ENCODE assay signal across 34 cellular contexts in the genomic region with DNA sequence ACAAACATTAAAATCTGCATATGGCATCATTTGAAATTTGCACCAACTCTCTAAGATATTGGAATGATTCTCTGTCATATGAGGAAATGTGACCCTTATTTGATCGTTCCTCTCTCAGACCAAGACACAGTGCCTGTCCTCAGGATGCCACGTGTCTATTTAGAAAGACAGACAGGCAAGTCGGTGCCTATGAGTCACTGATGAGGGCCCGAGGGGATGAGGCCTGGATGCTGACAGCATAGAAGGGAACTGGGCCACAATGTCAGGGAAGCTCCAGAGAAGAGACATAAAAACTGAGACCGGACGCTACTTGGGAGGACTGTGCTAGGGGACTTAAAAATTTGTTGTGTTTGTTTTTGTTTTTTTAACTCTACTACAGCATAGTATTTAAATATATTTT. TPM values are rescaled to one million over a fixed set of nuclear protein-coding genes. Genes with fewer than 3 reads are reported as not detected.
DNase-seq lines count a peak whose midpoint lies in the region; ATAC-seq, FAIRE-seq and TF ChIP-seq lines count a peak whose summit lies in the region.
"Had no signal": no experiment of that assay in that cellular context is flagged by ENCODE, and none has a peak within 500 bp of the region (broad histone marks: within the 10 kb centered on the region; RNA-seq: fewer than 3 reads in every experiment).

No MANE protein-coding gene starts in this region.

- no peak overlapping the region for H3K27ac Mint-ChIP-seq in activated naive CD8-positive, alpha-beta T cell treated with anti-CD3 and anti-CD28 coated beads, Interleukin-2, amount 50 U/mL, for 24 hours
- H3K27ac Mint-ChIP-seq: activated CD4-positive, alpha-beta T cell treated with anti-CD3 and anti-CD28 coated beads, Interleukin-2, amount 10 ng/mL, durations not matched to agents 24 days and 14 days; activated naive CD4-positive, alpha-beta T cell treated with anti-CD3 and anti-CD28 coated beads, Interleukin-2, amount 50 U/mL, for 72 hours; CD4-positive, alpha-beta memory T cell; IgD-negative memory B cell; mesothelial cell of epicardium; naive B cell had no signal

- ATAC-seq in A549 (no peak), foreskin keratinocyte (peak; percentile 70), HG02642 (IDR thresholded peaks at IDR 0.05; ENCODE audit: poor library complexity, unreplicated experiment) (no peak)
- no peak for ATAC-seq in activated naive CD8-positive, alpha-beta T cell treated with anti-CD3 and anti-CD28 coated beads, Interleukin-2, amount 50 U/mL, for 24 hours
- ATAC-seq: activated naive CD4-positive, alpha-beta T cell treated with anti-CD3 and anti-CD28 coated beads, Interleukin-2, amount 50 U/mL, for 72 hours; Panc1; stimulated activated naive CD8-positive, alpha-beta T cell treated with anti-CD3 and anti-CD28 coated beads, Interleukin-15, Interleukin-2, amounts not matched to agents 100 U/mL and 50 U/mL, for 24 hours had no signal

- H3K4me3 ChIP-seq in A549 (no peak overlapping the region), GM23248 (no peak overlapping the region), OCI-LY7 (ENCODE audit: low read depth, low read length, poor library complexity, severe bottlenecking) (no peak overlapping the region)
- H3K4me3 ChIP-seq: cardiac muscle cell, left ventricle myocardium inferior, right atrium auricular region, SJCRH30, smooth muscle cell had no signal

- no peak for DNase-seq in A549 (ENCODE audit: low read depth in 1 of 2, low spot score in 1 of 2)
- DNase-seq in GM23248: peak; percentile 13
- DNase-seq in RWPE1 (ENCODE audit: low spot score): peak; percentile 17
- peak in 1 of 2 donors; percentile 36 for DNase-seq in foreskin keratinocyte
- no peak for DNase-seq in H54 (ENCODE audit: insufficient read length, low spot score)
- DNase-seq in activated naive CD8-positive, alpha-beta T cell treated with anti-CD3 and anti-CD28 coated beads, Interleukin-2, amount 50 U/mL, for 24 hours: no peak
- DNase-seq in OCI-LY7 (ENCODE audit: low spot score): no peak
- DNase-seq: activated CD4-positive, alpha-beta T cell treated with anti-CD3 and anti-CD28 coated beads, Interleukin-2, amount 10 ng/mL, durations not matched to agents 24 days and 14 days; activated effector memory CD4-positive, alpha-beta T cell treated with Interleukin-2 at 50 U/mL for 16 hours; activated T-cell treated with anti-CD3 and anti-CD28 coated beads, Interleukin-2, amount 50 U/mL, for 1 hour; AML-193; aorta; CD4-positive, alpha-beta memory T cell; glutamatergic neuron; left ventricle myocardium inferior; naive B cell; NCI-H1105; NCI-H187; NCI-H510A treated with DMSO at 0.1 percent for 48 hours; stimulated activated naive CD8-positive, alpha-beta T cell treated with anti-CD3 and anti-CD28 coated beads, Interleukin-15, Interleukin-2, amounts not matched to agents 100 U/mL and 50 U/mL, for 24 hours; T-helper 9 cell; WERI-Rb-1 had no signal

- in situ Hi-C loops in GM23248 (cut with MboI): no loop called here

- CTCF ChIA-PET in A549 (lab: Yijun Ruan, JAX) (no interaction called here), RWPE1 (lab: Yijun Ruan, JAX) (no interaction called here), OCI-LY7 (lab: Charles Lee; ENCODE audit: unreplicated experiment) (no interaction called here)

- BruUV-seq in OCI-LY7 (replicated peaks; lab: Mats Ljungman, UMichigan): no TSS peak

- TF ChIP-seq RAD21 in A549 (conservative IDR thresholded peaks at IDR 0.05 in 1 of 2, IDR thresholded peaks at IDR 0.05 in 1 of 2): no peak

- TF ChIP-seq POLR2A in A549 (IDR thresholded peaks at IDR 0.05; ENCODE audit: low read length) (no peak), H54 (IDR thresholded peaks at IDR 0.05; ENCODE audit: low read depth, low read length) (no peak)

- no peaks in the 10 kb centered on the region for H3K36me3 ChIP-seq in GM23248 (ENCODE audit: low read depth)
- H3K36me3 ChIP-seq in OCI-LY7 (ENCODE audit: insufficient read depth, low read length): no peaks in the 10 kb centered on the region
- H3K36me3 ChIP-seq: cardiac muscle cell, left ventricle myocardium inferior, right atrium auricular region, SJCRH30, WERI-Rb-1 had no signal

- H3K27me3 ChIP-seq in GM23248 (replicated peaks; ENCODE audit: insufficient read depth): peaks cover 16% of the 10 kb centered on the region; the same call in 1 of the 2 replicates
- peaks cover 31% of the 10 kb centered on the region for H3K27me3 ChIP-seq in foreskin keratinocyte
- H3K27me3 ChIP-seq: cardiac muscle cell, right atrium auricular region, SJCRH30 had no signal

- H3F3A ChIP-seq in GM23248 (ENCODE audit: insufficient read depth): no peaks in the 10 kb centered on the region

- H3K36me3 Mint-ChIP-seq in activated naive CD8-positive, alpha-beta T cell treated with anti-CD3 and anti-CD28 coated beads, Interleukin-2, amount 50 U/mL, for 24 hours (ENCODE audit: low read depth): no peaks in the 10 kb centered on the region
- H3K36me3 Mint-ChIP-seq: activated naive CD4-positive, alpha-beta T cell treated with anti-CD3 and anti-CD28 coated beads, Interleukin-2, amount 50 U/mL, for 72 hours; CD4-positive, alpha-beta memory T cell; IgD-negative memory B cell; mesothelial cell of epicardium; naive B cell had no signal

- H3K9me3 Mint-ChIP-seq in activated naive CD8-positive, alpha-beta T cell treated with anti-CD3 and anti-CD28 coated beads, Interleukin-2, amount 50 U/mL, for 24 hours: no peaks in the 10 kb centered on the region
- H3K9me3 Mint-ChIP-seq: activated CD4-positive, alpha-beta T cell treated with anti-CD3 and anti-CD28 coated beads, Interleukin-2, amount 10 ng/mL, durations not matched to agents 24 days and 14 days; activated naive CD4-positive, alpha-beta T cell treated with anti-CD3 and anti-CD28 coated beads, Interleukin-2, amount 50 U/mL, for 72 hours; CD4-positive, alpha-beta memory T cell; mesothelial cell of epicardium had no signal

- H3K27ac ChIP-seq in A549 (no peak overlapping the region), GM23248 (no peak overlapping the region), RWPE1 (no peak overlapping the region), foreskin keratinocyte (no peak overlapping the region), OCI-LY7 (ENCODE audit: low read depth, low read length, poor library complexity, severe bottlenecking) (no peak overlapping the region)
- H3K27ac ChIP-seq: cardiac muscle cell, left ventricle myocardium inferior, right atrium auricular region, SJCRH30, WERI-Rb-1 had no signal

- intact Hi-C loops in OCI-LY7 (cut with micrococcal nuclease; ENCODE audit: unreplicated experiment): no loop called here

- H3K9ac ChIP-seq in GM23248: no peak overlapping the region

- TF ChIP-seq EP300 in A549 (IDR thresholded peaks at IDR 0.05): no peak

- H3K4me2 ChIP-seq in A549: no peak overlapping the region
- H3K4me2 ChIP-seq in GM23248 (ENCODE audit: unreplicated experiment): no peak overlapping the region
- no peak overlapping the region for H3K4me2 ChIP-seq in OCI-LY7 (ENCODE audit: low read length)
- H3K4me2 ChIP-seq: smooth muscle cell had no signal

- WGBS in A549 (ENCODE audit: missing lambda C conversion rate): 36% methylated on average over 6 of the region's 6 CpGs
- 52 to 54% methylated on average over 6 of the region's 6 CpGs for WGBS in GM23248 (ENCODE audit: low coverage in 1 of 2, low lambda C conversion rate in 2 of 2, missing lambda C conversion rate in 2 of 2), 2 experiments

- H3K9me2 ChIP-seq in GM23248 (ENCODE audit: insufficient read depth) (no peaks in the 10 kb centered on the region; the same call in 1 of the 2 replicates), OCI-LY7 (ENCODE audit: insufficient read depth, low read length) (no peaks in the 10 kb centered on the region)

- H2AFZ ChIP-seq in GM23248 (no peak overlapping the region), OCI-LY7 (ENCODE audit: low read length) (no peak overlapping the region)

- H3K4me1 ChIP-seq in A549 (no peaks in the 10 kb centered on the region), GM23248 (ENCODE audit: insufficient read depth) (no peaks in the 10 kb centered on the region), foreskin keratinocyte (no peaks in the 10 kb centered on the region), OCI-LY7 (ENCODE audit: insufficient read depth, low read length, poor library complexity, severe bottlenecking) (no peaks in the 10 kb centered on the region)
- H3K4me1 ChIP-seq: SJCRH30 had no signal

- POLR2A ChIA-PET in A549 (lab: Yijun Ruan, JAX) (no interaction called here), RWPE1 (lab: Yijun Ruan, JAX; ENCODE audit: low non-redundant PET) (no interaction called here), OCI-LY7 (lab: Charles Lee) (interaction anchor here (1.1 kb wide), 1 partner anchor 46 kb away, joined by 3 read pairs; no protein-coding TSS in a partner anchor)

- H3K27me3 Mint-ChIP-seq in activated naive CD8-positive, alpha-beta T cell treated with anti-CD3 and anti-CD28 coated beads, Interleukin-2, amount 50 U/mL, for 24 hours: peaks cover 11% of the 10 kb centered on the region

- H3K9me3 ChIP-seq in A549 (no peaks in the 10 kb centered on the region), GM23248 (ENCODE audit: low read depth) (no peaks in the 10 kb centered on the region), OCI-LY7 (ENCODE audit: low read length) (no peaks in the 10 kb centered on the region)
- H3K9me3 ChIP-seq: left ventricle myocardium inferior, right atrium auricular region, SJCRH30 had no signal

- H3K4me3 Mint-ChIP-seq in activated naive CD8-positive, alpha-beta T cell treated with anti-CD3 and anti-CD28 coated beads, Interleukin-2, amount 50 U/mL, for 24 hours: no peak overlapping the region
- H3K4me3 Mint-ChIP-seq: activated CD4-positive, alpha-beta T cell treated with anti-CD3 and anti-CD28 coated beads, Interleukin-2, amount 10 ng/mL, durations not matched to agents 24 days and 14 days; CD4-positive, alpha-beta memory T cell; IgD-negative memory B cell; mesothelial cell of epicardium; naive B cell had no signal

- no peaks in the 10 kb centered on the region for H3K4me1 Mint-ChIP-seq in activated naive CD8-positive, alpha-beta T cell treated with anti-CD3 and anti-CD28 coated beads, Interleukin-2, amount 50 U/mL, for 24 hours
- H3K4me1 Mint-ChIP-seq: activated CD4-positive, alpha-beta T cell treated with anti-CD3 and anti-CD28 coated beads, Interleukin-2, amount 10 ng/mL, durations not matched to agents 24 days and 14 days; CD4-positive, alpha-beta memory T cell; IgD-negative memory B cell; naive B cell had no signal

- no peak for FAIRE-seq in A549 (lab: Jason Lieb, UNC)
- FAIRE-seq in H54 (lab: Jason Lieb, UNC): no peak
- FAIRE-seq: colon, endothelial cell of umbilical vein had no signal

- no peak for TF ChIP-seq CTCF in A549 (IDR thresholded peaks at IDR 0.05)
- TF ChIP-seq CTCF in RWPE1 (conservative IDR thresholded peaks at IDR 0.05; ENCODE audit: low read depth): no peak
- no peak for TF ChIP-seq CTCF in foreskin keratinocyte (conservative IDR thresholded peaks at IDR 0.05)
- TF ChIP-seq CTCF in OCI-LY7 (conservative IDR thresholded peaks at IDR 0.05; ENCODE audit: low read length): no peak

- no peaks in the 10 kb centered on the region for H3K79me2 ChIP-seq in GM23248 (ENCODE audit: insufficient read depth)
- no peaks in the 10 kb centered on the region for H3K79me2 ChIP-seq in OCI-LY7 (ENCODE audit: insufficient read depth, low read depth, low read length)

- H4K20me1 ChIP-seq in GM23248 (ENCODE audit: insufficient read depth): no peaks in the 10 kb centered on the region
- no peaks in the 10 kb centered on the region for H4K20me1 ChIP-seq in OCI-LY7 (ENCODE audit: insufficient read depth, low read length)

RNA-seq across cellular contexts. Expression of a gene that starts 32.4 kb away (rescaled TPM):
- polyA plus RNA-seq in A549 (2011; rRNA removed) (0.16 and 0.48 TPM in 2 replicates), A549 (2017; fragmentation: RNase III; extraction: RNeasy Plus Mini Kit Qiagen cat#74134 plus additional on column Dnase treatment) (0.63 to 0.88 TPM (median 0.72 TPM) in 3 replicates), GM23248 (2016; fragmentation: Nextera tagmentation; extraction: Ambion mirVana) (3.6 and 4.2 TPM in 2 replicates), foreskin keratinocyte (0.09 and 0.10 TPM in 2 replicates)
- polyA plus RNA-seq in A549 (2012; cell fraction: cytosol; rRNA removed): 0.09 and 0.25 TPM in 2 replicates
- polyA plus RNA-seq in A549 (2012; cell fraction: nucleus; rRNA removed): 0.13 and 0.15 TPM in 2 replicates
- polyA minus RNA-seq in A549 (2011; rRNA and poly(A)+ RNA removed): 0.08 and 1.5 TPM in 2 replicates
- 2.4 and 6.2 TPM in 2 replicates for total RNA-seq in GM23248 (2014; rRNA removed; shearing (Covaris generic))
- total RNA-seq in foreskin keratinocyte (0.11 and 0.24 TPM in 2 replicates), OCI-LY7 (2022) (not detected in 2 replicates)
- total RNA-seq in OCI-LY7 (2014; rRNA removed; shearing (Covaris generic)): not detected in 2 replicates
- total RNA-seq: activated CD4-positive, alpha-beta T cell treated with anti-CD3 and anti-CD28 coated beads, Interleukin-2, amount 10 ng/mL, durations not matched to agents 24 days and 14 days; activated CD8-positive, alpha-beta memory T cell treated with anti-CD3 and anti-CD28 coated beads for 36 hours; activated naive CD4-positive, alpha-beta T cell treated with anti-CD3 and anti-CD28 coated beads, Interleukin-2, amount 50 U/mL, for 72 hours; CD4-positive, alpha-beta memory T cell; SJCRH30 had no signal
- polyA plus RNA-seq: cardiac muscle cell; CD4-positive, alpha-beta memory T cell; IgD-negative memory B cell had no signal

Comparison
In these comparisons a context has a peak if more than half of its experiments do, and no peak if none do; other contexts are left out.
1. DNase-seq: peak in GM23248 (single experiment) and RWPE1 (single experiment); none in A549 (0 of 2), H54 (single experiment), activated naive CD8-positive, alpha-beta T cell treated with anti-CD3 and anti-CD28 coated beads, Interleukin-2, amount 50 U/mL, for 24 hours (single experiment) and OCI-LY7 (single experiment).